In the genomic region with DNA sequence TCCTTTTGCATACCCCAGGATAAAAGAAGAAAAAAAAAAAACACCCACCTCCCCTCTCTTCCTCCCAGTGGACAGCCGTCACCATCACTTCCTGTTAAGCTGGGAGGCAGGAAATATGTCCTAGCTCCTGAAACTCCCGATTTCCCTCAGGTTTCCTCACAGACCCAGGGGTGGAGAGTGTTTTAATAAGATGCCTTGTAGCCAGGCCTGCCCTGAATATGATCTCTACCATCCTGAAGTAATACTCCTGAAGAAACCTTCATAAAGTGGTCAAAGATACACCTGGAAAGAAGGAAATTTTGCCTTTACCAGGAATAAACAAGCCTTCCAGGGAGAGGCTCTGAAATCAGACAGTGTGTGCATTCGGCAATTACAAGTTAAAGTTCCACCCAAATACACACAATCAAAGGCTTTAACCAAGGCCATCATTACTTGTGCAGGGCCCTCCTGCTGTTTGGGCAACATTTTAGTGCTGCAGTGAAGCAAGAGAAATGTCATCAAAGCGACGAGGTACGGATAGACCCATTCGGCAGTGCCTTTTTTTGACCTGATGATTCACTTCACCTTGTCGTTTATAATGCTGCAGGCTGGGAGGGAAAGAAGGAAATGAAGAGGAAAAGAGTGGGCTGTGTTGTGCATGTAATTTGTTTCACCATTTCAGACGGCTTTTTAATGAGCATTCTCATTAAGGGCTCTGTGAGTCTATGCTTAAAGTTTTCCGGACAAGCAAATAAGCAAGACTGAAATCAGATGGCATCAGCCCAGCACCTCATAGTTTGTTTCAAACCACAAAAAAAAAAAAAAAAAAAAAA, we compare ENCODE assay signal across 1 cellular context.
TF ChIP-seq lines count a peak whose summit lies in the region.

No MANE protein-coding gene starts in this region.

TF ChIP-seq in HepG2, 621 proteins besides CTCF, POLR2A, EP300 and RAD21 (continued from another document):
- no peak for TF ChIP-seq CHCHD3 (CRISPR knock-in tag; IDR thresholded peaks at IDR 0.05)
- no peak for TF ChIP-seq NCOA1 (CRISPR knock-in tag; IDR thresholded peaks at IDR 0.05)
- TF ChIP-seq ZNF550 (CRISPR knock-in tag; IDR thresholded peaks at IDR 0.05; ENCODE audit: borderline replicate concordance) = no peak
- no peak for TF ChIP-seq XRCC5 (optimal IDR thresholded peaks at IDR 0.05; ENCODE audit: low read length)
- TF ChIP-seq, protein P1, sequence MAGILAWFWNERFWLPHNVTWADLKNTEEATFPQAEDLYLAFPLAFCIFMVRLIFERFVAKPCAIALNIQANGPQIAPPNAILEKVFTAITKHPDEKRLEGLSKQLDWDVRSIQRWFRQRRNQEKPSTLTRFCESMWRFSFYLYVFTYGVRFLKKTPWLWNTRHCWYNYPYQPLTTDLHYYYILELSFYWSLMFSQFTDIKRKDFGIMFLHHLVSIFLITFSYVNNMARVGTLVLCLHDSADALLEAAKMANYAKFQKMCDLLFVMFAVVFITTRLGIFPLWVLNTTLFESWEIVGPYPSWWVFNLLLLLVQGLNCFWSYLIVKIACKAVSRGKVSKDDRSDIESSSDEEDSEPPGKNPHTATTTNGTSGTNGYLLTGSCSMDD (CRISPR knock-in tag; IDR thresholded peaks at IDR 0.05) = no peak
- TF ChIP-seq ZNF746 (CRISPR knock-in tag; IDR thresholded peaks at IDR 0.05) = no peak
- TF ChIP-seq ZNF644 (CRISPR knock-in tag; IDR thresholded peaks at IDR 0.05; ENCODE audit: low read depth) = peak; percentile 72
- TF ChIP-seq ZNF776 (CRISPR knock-in tag; IDR thresholded peaks at IDR 0.05) = no peak
- no peak for TF ChIP-seq SAFB2 (CRISPR knock-in tag; IDR thresholded peaks at IDR 0.05; ENCODE audit: borderline replicate concordance, low read depth)
- no peak for TF ChIP-seq ZFYVE20 (CRISPR knock-in tag; IDR thresholded peaks at IDR 0.05; ENCODE audit: borderline replicate concordance, low read depth)
- TF ChIP-seq, protein P2, sequence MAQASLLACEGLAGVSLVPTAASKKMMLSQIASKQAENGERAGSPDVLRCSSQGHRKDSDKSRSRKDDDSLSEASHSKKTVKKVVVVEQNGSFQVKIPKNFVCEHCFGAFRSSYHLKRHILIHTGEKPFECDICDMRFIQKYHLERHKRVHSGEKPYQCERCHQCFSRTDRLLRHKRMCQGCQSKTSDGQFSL (CRISPR knock-in tag; IDR thresholded peaks at IDR 0.05) = no peak
- TF ChIP-seq SP1 (IDR thresholded peaks at IDR 0.05) = no peak
- no peak for TF ChIP-seq SP1 (CRISPR knock-in tag; IDR thresholded peaks at IDR 0.05)
- no peak for TF ChIP-seq AHR (CRISPR knock-in tag; IDR thresholded peaks at IDR 0.05)
- no peak for TF ChIP-seq EEA1 (CRISPR knock-in tag; IDR thresholded peaks at IDR 0.05; ENCODE audit: borderline replicate concordance)
- TF ChIP-seq, protein P3, sequence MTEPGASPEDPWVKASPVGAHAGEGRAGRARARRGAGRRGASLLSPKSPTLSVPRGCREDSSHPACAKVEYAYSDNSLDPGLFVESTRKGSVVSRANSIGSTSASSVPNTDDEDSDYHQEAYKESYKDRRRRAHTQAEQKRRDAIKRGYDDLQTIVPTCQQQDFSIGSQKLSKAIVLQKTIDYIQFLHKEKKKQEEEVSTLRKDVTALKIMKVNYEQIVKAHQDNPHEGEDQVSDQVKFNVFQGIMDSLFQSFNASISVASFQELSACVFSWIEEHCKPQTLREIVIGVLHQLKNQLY (CRISPR knock-in tag; IDR thresholded peaks at IDR 0.05) = no peak
- peak; percentile 44; the same call in 1 of the 2 replicates for TF ChIP-seq GABPB1 (CRISPR knock-in tag; IDR thresholded peaks at IDR 0.05)
- TF ChIP-seq ZNF354B (CRISPR knock-in tag; IDR thresholded peaks at IDR 0.05) = no peak
- TF ChIP-seq GTF2F1 (IDR thresholded peaks at IDR 0.05; ENCODE audit: low read length) = no peak
- TF ChIP-seq HNRNPL (IDR thresholded peaks at IDR 0.05; ENCODE audit: low read depth, low read length) = no peak
- no peak for TF ChIP-seq CBFB (CRISPR knock-in tag; IDR thresholded peaks at IDR 0.05)
- TF ChIP-seq ZIK1 (CRISPR knock-in tag; IDR thresholded peaks at IDR 0.05; ENCODE audit: borderline replicate concordance, low read depth) = no peak
- TF ChIP-seq, protein P4, sequence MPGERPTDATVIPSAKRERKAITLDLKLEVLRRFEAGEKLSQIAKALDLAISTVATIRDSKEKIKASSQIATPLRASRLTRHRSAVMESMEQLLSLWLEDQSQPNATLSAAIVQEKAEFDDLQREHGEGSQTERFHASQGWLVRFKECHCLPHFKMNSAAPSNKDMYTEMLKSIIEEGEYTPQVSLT (CRISPR knock-in tag; IDR thresholded peaks at IDR 0.05; ENCODE audit: borderline replicate concordance, low read depth) = no peak
- TF ChIP-seq GABPA (IDR thresholded peaks at IDR 0.05; ENCODE audit: low read depth, low read length) = peak; percentile 22; the same call in 1 of the 2 replicates
- TF ChIP-seq GABPA (CRISPR knock-in tag; IDR thresholded peaks at IDR 0.05; ENCODE audit: low read depth) = peak; percentile 79
- no peak for TF ChIP-seq ZNF10 (CRISPR knock-in tag; IDR thresholded peaks at IDR 0.05; ENCODE audit: borderline replicate concordance, low read depth)
- TF ChIP-seq SMC3 (IDR thresholded peaks at IDR 0.05; ENCODE audit: low read length) = no peak
- no peak for TF ChIP-seq KAT7 (CRISPR knock-in tag; IDR thresholded peaks at IDR 0.05; ENCODE audit: borderline replicate concordance)
